Comparison of ENCODE assay signal across 14 cellular contexts in the genomic region with DNA sequence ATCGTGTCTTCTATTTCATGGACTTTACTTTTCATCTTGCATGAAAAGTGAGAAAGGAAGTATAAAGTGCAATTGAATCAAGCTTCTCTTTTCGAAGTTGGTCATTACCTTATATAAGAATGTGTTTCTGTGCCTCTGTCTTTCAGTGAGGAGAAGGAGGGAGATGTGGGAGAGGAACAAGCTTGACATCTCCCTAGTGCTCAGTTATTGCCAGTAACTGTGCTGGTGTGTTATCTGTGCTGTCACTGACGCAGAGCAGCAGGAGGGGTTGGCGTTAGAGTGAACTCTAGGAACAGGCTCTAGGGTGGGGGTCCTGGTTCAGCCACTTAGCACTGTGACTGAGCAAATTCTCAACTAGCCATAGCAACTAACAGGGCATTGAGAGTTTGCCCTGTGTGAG. TPM values are rescaled to one million over a fixed set of nuclear protein-coding genes. Genes with fewer than 3 reads are reported as not detected.
A peak's percentile ranks its signal among the peaks of the same experiment; 100 is the strongest.
DNase-seq lines count a peak whose midpoint lies in the region; ATAC-seq, FAIRE-seq and TF ChIP-seq lines count a peak whose summit lies in the region.
"Had no signal": no experiment of that assay in that cellular context is flagged by ENCODE, and none has a peak within 500 bp of the region (broad histone marks: within the 10 kb centered on the region; RNA-seq: fewer than 3 reads in every experiment).

No MANE protein-coding gene starts in this region.

- H3K9ac ChIP-seq in liver (ENCODE audit: low read depth in 1 of 2, low read length in 2 of 2) (peak overlapping the region in 1 of 2 donors; percentile 53), HepG2 (ENCODE audit: insufficient read depth, low read depth, low read length) (no peak overlapping the region), H9 (ENCODE audit: extremely low read depth, insufficient read length, low read length) (no peak overlapping the region)

- no peak overlapping the region for H3K14ac ChIP-seq in H9 (ENCODE audit: insufficient read depth, low read length)

- no peak overlapping the region for H3K4ac ChIP-seq in H9 (ENCODE audit: low read depth, low read length)

- H3K27me3 Mint-ChIP-seq in H9 (ENCODE audit: low read depth) = peaks cover 7% of the 10 kb centered on the region

- no peak overlapping the region for H2BK20ac ChIP-seq in H9 (ENCODE audit: low read depth, low read length, poor library complexity, severe bottlenecking)

- H3K4me1 ChIP-seq in liver (ENCODE audit: control insufficient read depth in 4 of 4, insufficient read depth in 4 of 4, low read length in 3 of 4) = no peaks in the 10 kb centered on the region
- H3K4me1 ChIP-seq in HepG2 (ENCODE audit: insufficient read depth, low read length) = no peaks in the 10 kb centered on the region
- no peaks in the 10 kb centered on the region for H3K4me1 ChIP-seq in osteoblast (ENCODE audit: insufficient read depth, low read length)
- no peaks in the 10 kb centered on the region; the same call in 1 of the 2 replicates for H3K4me1 ChIP-seq in H9 (ENCODE audit: insufficient read depth, low read length)

- no peaks in the 10 kb centered on the region for H3K79me1 ChIP-seq in H9 (ENCODE audit: insufficient read depth, low read depth, low read length, poor library complexity, severe bottlenecking)

- no peak overlapping the region for H2BK15ac ChIP-seq in H9 (ENCODE audit: low read depth, low read length)

- no peaks in the 10 kb centered on the region for H3K23me2 ChIP-seq in H9 (ENCODE audit: insufficient read length, low read depth, low read length, poor library complexity, severe bottlenecking)

- H3K9me3 ChIP-seq in liver (ENCODE audit: control insufficient read depth in 4 of 4, low read length in 3 of 4) = no peaks in the 10 kb centered on the region
- H3K9me3 ChIP-seq in HepG2 (ENCODE audit: low read length) = peaks cover 6% of the 10 kb centered on the region; the same call in 1 of the 2 replicates
- no peaks in the 10 kb centered on the region for H3K9me3 ChIP-seq in osteoblast (ENCODE audit: low read depth, low read length)
- H3K9me3 ChIP-seq in H9 (ENCODE audit: control insufficient read depth, low read depth, low read length) = no peaks in the 10 kb centered on the region

- H4K91ac ChIP-seq in H9 (ENCODE audit: insufficient read length, low read depth, low read length) = no peak overlapping the region

- H3K36me3 ChIP-seq in liver (ENCODE audit: control insufficient read depth in 4 of 4, insufficient read depth in 3 of 4, low read depth in 1 of 4, low read length in 3 of 4) = no peaks in the 10 kb centered on the region
- H3K36me3 ChIP-seq in HepG2 (replicated peaks in 1 of 2; ENCODE audit: control insufficient read depth in 1 of 2, insufficient read depth in 2 of 2, low read length in 2 of 2) = no peaks in the 10 kb centered on the region
- H3K36me3 ChIP-seq in osteoblast (ENCODE audit: insufficient read depth, low read length) = no peaks in the 10 kb centered on the region

- H2AFZ ChIP-seq in HepG2 (ENCODE audit: low read length) (no peak overlapping the region), osteoblast (ENCODE audit: low read length) (no peak overlapping the region), H9 (ENCODE audit: low read length) (no peak overlapping the region)

- no peak overlapping the region for H3K56ac ChIP-seq in H9 (ENCODE audit: insufficient read length, low read depth, low read length)

- TF ChIP-seq EP300 in HepG2 (IDR thresholded peaks at IDR 0.05; ENCODE audit: low read depth in 2 of 2, low read length in 2 of 2) = no peak
- no peak for TF ChIP-seq EP300 in HepG2 (CRISPR knock-in tag; IDR thresholded peaks at IDR 0.05; ENCODE audit: borderline replicate concordance)

- no peak for TF ChIP-seq CTCF in liver (IDR thresholded peaks at IDR 0.05; ENCODE audit: low read depth, low read length, missing input control)
- no peak for TF ChIP-seq CTCF in HepG2 (CRISPR knock-in tag; IDR thresholded peaks at IDR 0.05)
- TF ChIP-seq CTCF in osteoblast (IDR thresholded peaks at IDR 0.05; ENCODE audit: extremely low read depth, low read depth, low read length) = no peak
- no peak for TF ChIP-seq CTCF in H9 (conservative IDR thresholded peaks at IDR 0.05)

- BruUV-seq in HepG2 (replicated peaks; lab: Mats Ljungman, UMichigan) = no TSS peak

- no peak overlapping the region for H2BK120ac ChIP-seq in H9 (ENCODE audit: low read depth, low read length, poor library complexity, severe bottlenecking)

- 59% methylated on average over 4 of the region's 4 CpGs for WGBS in liver
- WGBS in HepG2 (ENCODE audit: low lambda C conversion rate) = 7% methylated on average over 3 of the region's 4 CpGs
- no CpG with 5 or more reads among the region's 4 CpGs for WGBS in H9 (ENCODE audit: extremely low coverage, insufficient read length, low lambda C conversion rate)

- no peak overlapping the region for H2BK5ac ChIP-seq in H9 (ENCODE audit: insufficient read length, low read length)

- no peak overlapping the region for H3K27ac Mint-ChIP-seq in H9
- H3K27ac Mint-ChIP-seq: T-cell had no signal

- H4K8ac ChIP-seq in H9 (replicated peaks; ENCODE audit: insufficient read length, low read depth, low read length) = no peak overlapping the region

- FAIRE-seq in HepG2 (lab: Jason Lieb, UNC) = no peak

- H3T11ph ChIP-seq in H9 (ENCODE audit: low read length) = no peak overlapping the region

- TF ChIP-seq POLR2A in HepG2 (IDR thresholded peaks at IDR 0.05; ENCODE audit: insufficient read depth in 1 of 2, low read depth in 2 of 2, low read length in 2 of 2) = no peak

- H3K27ac ChIP-seq in liver (ENCODE audit: low read depth in 1 of 2, low read length in 2 of 2) (peak overlapping the region; percentile 8 to 61), HepG2 (ENCODE audit: extremely low read length, insufficient read depth, low read length) (no peak overlapping the region), osteoblast (ENCODE audit: low read depth, low read length) (no peak overlapping the region), H9 (ENCODE audit: insufficient read length, low read depth, low read length) (no peak overlapping the region)

- H4K20me1 ChIP-seq in HepG2 (ENCODE audit: insufficient read depth, low read length) (no peaks in the 10 kb centered on the region), osteoblast (ENCODE audit: insufficient read depth, low read length) (no peaks in the 10 kb centered on the region), H9 (ENCODE audit: control insufficient read depth, insufficient read depth, insufficient read length) (no peaks in the 10 kb centered on the region)

- DNase-seq in HepG2 (ENCODE audit: low spot score) (no peak), left cardiac atrium (no peak), osteoblast (ENCODE audit: insufficient read length, low spot score, missing footprints) (no peak), globus pallidus (ENCODE audit: low spot score) (no peak), H9 (no peak)
- DNase-seq: activated T-cell treated with anti-CD3 and anti-CD28 coated beads, Interleukin-2, amount 50 U/mL, for 1 hour; GOT3; natural killer cell; NCI-H510A treated with DMSO at 0.1 percent for 48 hours; stimulated activated CD4-positive, alpha-beta T cell treated with anti-CD3 and anti-CD28 coated beads, Interleukin-2, amount 100 ng/mL, for 48 hours had no signal

- no peak overlapping the region for H3K4me3 ChIP-seq in liver (ENCODE audit: low read depth in 1 of 3, low read length in 3 of 3)
- H3K4me3 ChIP-seq in HepG2 (replicated peaks in 1 of 3; ENCODE audit: insufficient read depth in 1 of 3, low read depth in 2 of 3, low read length in 3 of 3) = no peak overlapping the region
- H3K4me3 ChIP-seq in osteoblast (ENCODE audit: insufficient read depth, low read length) = no peak overlapping the region

- TF ChIP-seq RAD21 in liver (IDR thresholded peaks at IDR 0.05) (no peak), HepG2 (CRISPR knock-in tag; IDR thresholded peaks at IDR 0.05) (no peak)

- H3K4me3 Mint-ChIP-seq in H9 = no peak overlapping the region
- H3K4me3 Mint-ChIP-seq: natural killer cell, T-cell had no signal

- no peak overlapping the region for H4K5ac ChIP-seq in H9 (ENCODE audit: insufficient read length, low read depth, low read length)

- ATAC-seq in HepG2 (no peak), HG03342 (IDR thresholded peaks at IDR 0.05; ENCODE audit: unreplicated experiment) (peak; percentile 16), left cardiac atrium (peak; percentile 47 to 82)
- no peak for ATAC-seq in activated CD4-positive, CD25-positive, alpha-beta regulatory T cell treated with anti-CD3 and anti-CD28 coated beads, Interleukin-2, amount 50 U/mL, for 24 hours
- ATAC-seq: T-cell had no signal

- H3K79me2 ChIP-seq in HepG2 (ENCODE audit: insufficient read depth, low read length) (no peaks in the 10 kb centered on the region), osteoblast (ENCODE audit: insufficient read depth, low read length) (no peaks in the 10 kb centered on the region), H9 (ENCODE audit: insufficient read depth, low read length) (no peaks in the 10 kb centered on the region)

- H3K4me2 ChIP-seq in HepG2 (ENCODE audit: low read depth, low read length) (no peak overlapping the region), osteoblast (ENCODE audit: insufficient read depth, low read length) (no peak overlapping the region), H9 (ENCODE audit: insufficient read depth, insufficient read length, low read length) (no peak overlapping the region)

- H3K23ac ChIP-seq in H9 (ENCODE audit: insufficient read length, low read depth, low read length) = no peak overlapping the region

- no peak overlapping the region for H3K18ac ChIP-seq in H9 (ENCODE audit: insufficient read length, low read depth, low read length)

- no peak overlapping the region for H2BK12ac ChIP-seq in H9 (ENCODE audit: insufficient read length, low read depth, low read length)

- POLR2A ChIA-PET in HepG2 (lab: Yijun Ruan, JAX) = no interaction called here

- in situ Hi-C loops in HepG2 (cut with HindIII; ENCODE audit: extremely low pct_ligation_motif_present, low pct_unique_long_range_greater_than_20kb) = no loop called here

- no peak overlapping the region for H2AK5ac ChIP-seq in H9 (ENCODE audit: insufficient read length, low read length)

- intact Hi-C loops in HepG2 (cut with micrococcal nuclease; ENCODE audit: unreplicated experiment) (no loop called here), left cardiac atrium (cut with DNase I) (no loop called here)

- peaks cover 0 to 2% (median 0%) of the 10 kb centered on the region in 4 donors for H3K27me3 ChIP-seq in liver (ENCODE audit: control insufficient read depth in 4 of 4, insufficient read depth in 4 of 4, low read length in 3 of 4)
- 0 out of 5 replicates have a peak, but pooled peaks cover 0 to 2% of the 10 kb centered on the region in 2 experiments for H3K27me3 ChIP-seq in HepG2 (ENCODE audit: control insufficient read depth in 1 of 2, insufficient read depth in 2 of 2, low read length in 2 of 2)
- peaks cover 10% of the 10 kb centered on the region for H3K27me3 ChIP-seq in osteoblast (ENCODE audit: insufficient read depth, low read length)
- H3K27me3 ChIP-seq in H9 (ENCODE audit: insufficient read depth, low read length) = no peaks in the 10 kb centered on the region

- CTCF ChIA-PET in HepG2 (lab: Yijun Ruan, JAX; ENCODE audit: low intra/inter-chr PET ratio, low total read pairs) = no interaction called here

- H3K4me1 Mint-ChIP-seq in H9 = peaks cover 5 to 6% of the 10 kb centered on the region in 2 experiments
- H3K4me1 Mint-ChIP-seq: natural killer cell had no signal

- H3K36me3 Mint-ChIP-seq in H9 (ENCODE audit: insufficient read depth in 1 of 3, low read depth in 3 of 3) = peaks cover 4 to 13% (median 5%) of the 10 kb centered on the region in 3 experiments; a peak in 5 of 7 replicates
- H3K36me3 Mint-ChIP-seq: natural killer cell, T-cell had no signal

- H3K9me3 Mint-ChIP-seq in H9 = peaks cover 19 to 26% of the 10 kb centered on the region in 2 experiments

RNA-seq across cellular contexts. Expression of a gene that starts 34.0 kb away (rescaled TPM):
- total RNA-seq in liver (1 to 10 TPM; 7.7 to 8.5 TPM), HepG2 (2016; rRNA removed; fragmentation: Illumina TruSeq; extraction: Trizol) (12.2 TPM in 2 replicates), left cardiac atrium (10 to 100 TPM; 15.6 to 17.2 TPM), osteoblast (19.4 and 19.5 TPM in 2 replicates), H9 (2021) (0.63 and 0.86 TPM in 2 replicates)
- polyA plus RNA-seq in liver (1 to 10 TPM; 1.4 to 4.8 TPM), HepG2 (2011; rRNA removed) (9.6 and 11.9 TPM in 2 replicates)
- total RNA-seq in HepG2 (2016; cell fraction: cytosol; rRNA removed; fragmentation: Illumina TruSeq; extraction: Trizol; ENCODE audit: low read depth) = 1.5 and 2.6 TPM in 2 replicates
- 10.4 and 11.6 TPM in 2 replicates for total RNA-seq in HepG2 (2016; cell fraction: insoluble cytoplasmic fraction; rRNA removed; fragmentation: Illumina TruSeq; extraction: Trizol)
- 4.6 and 4.8 TPM in 2 replicates for total RNA-seq in HepG2 (2016; cell fraction: membrane; rRNA removed; fragmentation: Illumina TruSeq; extraction: Trizol)
- total RNA-seq in HepG2 (2016; cell fraction: nucleus; rRNA removed; fragmentation: Illumina TruSeq; extraction: Trizol) = 17.1 and 20.0 TPM in 2 replicates
- polyA plus RNA-seq in HepG2 (2011; cell fraction: cytosol; rRNA removed) = 7.0 and 8.0 TPM in 2 replicates
- 11.8 and 12.8 TPM in 2 replicates for polyA plus RNA-seq in HepG2 (2011; cell fraction: nucleus; rRNA removed)
- 7.3 and 8.1 TPM in 2 replicates for polyA plus RNA-seq in HepG2 (2012)
- polyA plus RNA-seq in HepG2 (2016; cell fraction: cytosol; fragmentation: Illumina TruSeq; extraction: Trizol; ENCODE audit: low read depth) = 0.26 and 0.42 TPM in 2 replicates
- 7.8 and 8.5 TPM in 2 replicates for polyA plus RNA-seq in HepG2 (2016; cell fraction: insoluble cytoplasmic fraction; fragmentation: Illumina TruSeq; extraction: Trizol; ENCODE audit: low read depth)
- polyA plus RNA-seq in HepG2 (2016; cell fraction: membrane; fragmentation: Illumina TruSeq; extraction: Trizol; ENCODE audit: low read depth) = 1.4 and 1.7 TPM in 2 replicates
- polyA plus RNA-seq in HepG2 (2016; cell fraction: nucleus; fragmentation: Illumina TruSeq; extraction: Trizol; ENCODE audit: insufficient read depth, low read depth) = 11.3 and 12.2 TPM in 2 replicates
- polyA minus RNA-seq in HepG2 (2011; rRNA and poly(A)+ RNA removed; ENCODE audit: low replicate concordance) = 11.6 and 31.0 TPM in 2 replicates
- polyA minus RNA-seq in HepG2 (2011; cell fraction: cytosol; rRNA and poly(A)+ RNA removed) = 13.0 and 13.1 TPM in 2 replicates
- 57.6 and 63.4 TPM in 2 replicates for polyA minus RNA-seq in HepG2 (2011; cell fraction: nucleus; rRNA and poly(A)+ RNA removed)

Comparison
In these comparisons a context has a peak if more than half of its experiments do, and no peak if none do; other contexts are left out.
1. H3K27ac ChIP-seq: peak in liver (2 of 2); none in HepG2 (single experiment), osteoblast (single experiment) and H9 (single experiment).
2. ATAC-seq: peak in HG03342 (single experiment) and left cardiac atrium (2 of 2); none in HepG2 (single experiment) and activated CD4-positive, CD25-positive, alpha-beta regulatory T cell treated with anti-CD3 and anti-CD28 coated beads, Interleukin-2, amount 50 U/mL, for 24 hours (0 of 2).